In the genomic region with DNA sequence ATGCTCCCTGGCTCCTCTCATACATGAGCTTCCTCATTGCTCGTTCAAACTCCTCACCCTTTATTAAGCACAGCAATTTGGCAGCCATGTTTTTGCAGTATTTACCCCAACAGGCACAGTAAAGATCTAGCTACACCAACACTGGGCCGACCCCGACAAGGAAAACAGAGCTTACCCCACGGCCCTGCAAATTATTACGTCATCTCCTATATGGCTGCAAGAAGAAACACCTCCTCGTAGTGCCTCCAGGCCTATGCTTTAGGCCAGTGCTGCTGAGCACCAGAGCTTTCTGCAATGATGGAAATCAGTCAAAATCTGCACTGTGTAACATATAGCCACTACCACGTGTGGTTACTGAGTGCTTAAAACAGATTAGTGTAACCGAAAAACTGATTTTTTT, we compare ENCODE assay signal across 22 cellular contexts. TPM values are rescaled to one million over a fixed set of nuclear protein-coding genes. Genes with fewer than 3 reads are reported as not detected.
"Had no signal": no experiment of that assay in that cellular context is flagged by ENCODE, and none has a peak within 500 bp of the region (broad histone marks: within the 10 kb centered on the region; RNA-seq: fewer than 3 reads in every experiment).

No MANE protein-coding gene starts in this region.

- H3K4me3 ChIP-seq: SJCRH30 had no signal

- H3K36me3 ChIP-seq: SJCRH30 had no signal

- DNase-seq: Karpas-422, KG1, MM.1S, NCI-H1092 treated with DMSO at 0.1 percent for 48 hours, NCI-H1436, NCI-H187, NCI-H2029, NCI-H2081 treated with DMSO at 0.1 percent for 48 hours, NCI-H2171, NCI-H226, NCI-H446, NCI-H510A, NCI-H524 treated with DMSO at 0.1 percent for 48 hours, NCI-H69, NCI-H774, Right ventricle myocardium superior, RPMI8226, SJCRH30 had no signal

- ATAC-seq: SK-N-SH treated with all-trans-retinoic acid at 6 μM for 48 hours had no signal

- H3K27me3 ChIP-seq: SJCRH30 had no signal

- H3K4me1 ChIP-seq: SJCRH30 had no signal

- H3K9me3 ChIP-seq: SJCRH30 had no signal

- H3K27ac ChIP-seq: HL-60, SJCRH30 had no signal

RNA-seq across cellular contexts. Expression of gene TMC2, which starts 26.7 kb away (rescaled TPM):
- total RNA-seq: M059J; Right ventricle myocardium superior; T-helper 1 cell treated with Interleukin-12 subunit alpha and Interleukin-12 subunit beta and Interleukin-4 antibody, amounts not matched to agents 30 ng/mL and 1 ng/mL, for 36 hours had no signal
